9 cellular contexts compared by ENCODE assay signal in the genomic region with DNA sequence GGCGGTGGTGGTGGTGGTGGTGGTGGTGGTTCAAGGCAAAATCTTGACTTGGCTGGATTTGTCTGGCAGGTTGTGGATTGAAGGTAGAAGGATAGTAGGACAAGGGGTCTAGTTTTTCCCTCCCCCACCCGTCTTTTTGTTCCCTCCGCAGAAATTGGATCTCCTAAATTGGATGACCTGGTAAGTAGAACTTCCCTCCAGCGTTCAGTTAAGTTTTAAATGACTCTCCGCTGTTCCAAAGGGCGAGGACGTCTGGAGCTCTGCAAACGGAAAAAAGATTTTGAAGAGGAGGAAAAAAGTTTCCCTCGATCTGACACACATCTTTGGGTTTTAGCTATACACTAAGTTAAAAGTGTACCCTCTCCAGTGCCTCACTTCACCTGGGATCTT. TPM values are rescaled to one million over a fixed set of nuclear protein-coding genes. Genes with fewer than 3 reads are reported as not detected.
A peak's percentile ranks its signal among the peaks of the same experiment; 100 is the strongest.
DNase-seq lines count a peak whose midpoint lies in the region; ATAC-seq, FAIRE-seq and TF ChIP-seq lines count a peak whose summit lies in the region.
"Had no signal": no experiment of that assay in that cellular context is flagged by ENCODE, and none has a peak within 500 bp of the region (broad histone marks: within the 10 kb centered on the region; RNA-seq: fewer than 3 reads in every experiment).

No MANE protein-coding gene starts in this region.

- H4K20me1 ChIP-seq in SK-N-SH (ENCODE audit: insufficient read depth) = no peaks in the 10 kb centered on the region; the same call in 1 of the 2 replicates
- H4K20me1 ChIP-seq in GM12878 (ENCODE audit: control insufficient read depth, insufficient read depth) = no peaks in the 10 kb centered on the region

- H3K36me3 ChIP-seq in SK-N-SH (replicated peaks in 1 of 2; ENCODE audit: control insufficient read depth in 1 of 2, insufficient read depth in 2 of 2, low read length in 1 of 2) (no peaks in the 10 kb centered on the region), GM12878 (ENCODE audit: control insufficient read depth in 2 of 2, insufficient read depth in 2 of 2, low read length in 1 of 2) (no peaks in the 10 kb centered on the region), subcutaneous abdominal adipose tissue (ENCODE audit: control insufficient read depth in 5 of 5, insufficient read depth in 5 of 5, low read length in 5 of 5) (no peaks in the 10 kb centered on the region), upper lobe of right lung (no peaks in the 10 kb centered on the region)

- SMC1A ChIA-PET in GM12878 (lab: Charles Lee; ENCODE audit: uncharacterized antibody, unreplicated experiment) = interaction anchor here (1.5 kb wide), 1 partner anchor 13 kb away, joined by 5 read pairs; no protein-coding TSS in a partner anchor

- TF ChIP-seq EP300 in SK-N-SH (IDR thresholded peaks at IDR 0.05; ENCODE audit: borderline replicate concordance in 1 of 2, low read depth in 1 of 2, low read length in 1 of 2) (no peak), GM12878 (IDR thresholded peaks at IDR 0.05; ENCODE audit: borderline replicate concordance in 1 of 2, control insufficient read depth in 1 of 2, low read depth in 2 of 2, low read length in 2 of 2) (no peak)

- DNase-seq in SK-N-SH (no peak), GM12878 (ENCODE audit: low read depth, low spot score) (no peak), left lobe of liver (ENCODE audit: low spot score) (no peak), activated gamma-delta T cell treated with Interleukin-2 at 50 U/mL for 16 hours (no peak), upper lobe of right lung (no peak)

- no peak for TF ChIP-seq CTCF in SK-N-SH (IDR thresholded peaks at IDR 0.05)
- no peak for TF ChIP-seq CTCF in GM12878 (IDR thresholded peaks at IDR 0.05 in 2 of 3, conservative IDR thresholded peaks at IDR 0.05 in 1 of 3; ENCODE audit: control insufficient read depth in 2 of 3, extremely low read depth in 1 of 3, insufficient read depth in 1 of 3, low read depth in 3 of 3, low read length in 3 of 3)
- no peak for TF ChIP-seq CTCF in upper lobe of right lung (IDR thresholded peaks at IDR 0.05)

- no peak for TF ChIP-seq POLR2A in GM12878 (IDR thresholded peaks at IDR 0.05; ENCODE audit: low read depth, low read length)

- 20% methylated on average over 8 of the region's 9 CpGs for WGBS in SK-N-SH (ENCODE audit: low lambda C conversion rate)
- WGBS in GM12878 (ENCODE audit: insufficient coverage, insufficient replicate concordance, low lambda C conversion rate, missing lambda C conversion rate) = 33% methylated on average over 7 of the region's 9 CpGs

- peaks cover 4% of the 10 kb centered on the region for H3F3A ChIP-seq in SK-N-SH (replicated peaks; ENCODE audit: insufficient read depth)

- peaks cover 10 to 31% of the 10 kb centered on the region in 2 experiments for H3K4me1 ChIP-seq in SK-N-SH (ENCODE audit: control insufficient read depth in 1 of 2, insufficient read depth in 2 of 2, low read depth in 1 of 2, low read length in 1 of 2)
- H3K4me1 ChIP-seq in GM12878 (ENCODE audit: control insufficient read depth, insufficient read depth, low read length) = 0 out of 2 replicates have a peak, but pooled peaks cover 3% of the 10 kb centered on the region
- peaks cover 0 to 45% (median 39%) of the 10 kb centered on the region in 5 donors for H3K4me1 ChIP-seq in subcutaneous abdominal adipose tissue (ENCODE audit: control insufficient read depth in 5 of 5, insufficient read depth in 5 of 5, low read length in 5 of 5)
- peaks cover 11% of the 10 kb centered on the region for H3K4me1 ChIP-seq in upper lobe of right lung

- TF ChIP-seq RAD21 in SK-N-SH (IDR thresholded peaks at IDR 0.05; ENCODE audit: low read length) = no peak
- TF ChIP-seq RAD21 in GM12878 (IDR thresholded peaks at IDR 0.05; ENCODE audit: insufficient read depth, low read depth, low read length) = no peak

- H3K79me2 ChIP-seq in SK-N-SH (ENCODE audit: insufficient read depth) (peaks cover 12% of the 10 kb centered on the region; the same call in 1 of the 2 replicates), GM12878 (ENCODE audit: control insufficient read depth, insufficient read depth, low read length) (no peaks in the 10 kb centered on the region)

- no peak overlapping the region for H3K27ac ChIP-seq in SK-N-SH (ENCODE audit: low read depth in 2 of 2, low read length in 1 of 2)
- no peak overlapping the region for H3K27ac ChIP-seq in GM12878 (ENCODE audit: control insufficient read depth, insufficient read depth)
- H3K27ac ChIP-seq in subcutaneous abdominal adipose tissue (ENCODE audit: low read depth, low read length) = peak overlapping the region; percentile 61
- no peak overlapping the region for H3K27ac ChIP-seq in upper lobe of right lung

- CTCF ChIA-PET in SK-N-SH (lab: Yijun Ruan, JAX) = interaction anchor here (0.7 to 2.4 kb wide), 4 partner anchors 13 to 289 kb away, joined by 3 to 11 read pairs (median 7); no protein-coding TSS in a partner anchor
- CTCF ChIA-PET in GM12878 (lab: Yijun Ruan, JAX) = interaction anchor here (1.1 to 4.2 kb wide), 3 partner anchors 11 to 24 kb away, joined by 3 to 20 read pairs (median 4); no protein-coding TSS in a partner anchor

- H3K4me2 ChIP-seq in SK-N-SH = no peak overlapping the region
- peak overlapping the region; percentile 85 for H3K4me2 ChIP-seq in GM12878 (ENCODE audit: control insufficient read depth, insufficient read depth)

- peak overlapping the region in 1 of 2 experiments; percentile 15; a peak in 2 of 4 replicates for H3K4me3 ChIP-seq in SK-N-SH (ENCODE audit: low read depth in 2 of 2, low read length in 1 of 2)
- H3K4me3 ChIP-seq in GM12878 = no peak overlapping the region
- peak overlapping the region; percentile 3 to 89 (median 79) for H3K4me3 ChIP-seq in subcutaneous abdominal adipose tissue (ENCODE audit: low read depth in 1 of 5, low read length in 5 of 5)
- no peak overlapping the region for H3K4me3 ChIP-seq in upper lobe of right lung

- H2AFZ ChIP-seq in SK-N-SH (ENCODE audit: low read depth) = peak overlapping the region; percentile 60; the same call in 1 of the 2 replicates
- H2AFZ ChIP-seq in GM12878 (ENCODE audit: control insufficient read depth, low read depth, low read length) = no peak overlapping the region

- in situ Hi-C loops in GM12878 (cut with MboI) = loop anchor here (10.0 kb wide), 1 partner anchor 1178 kb away; no protein-coding TSS in a partner anchor

- no TSS peak for BruUV-seq in GM12878 (replicated peaks; lab: Mats Ljungman, UMichigan)

- POLR2A ChIA-PET in SK-N-SH (lab: Yijun Ruan, JAX) (interaction anchor here (0.7 kb wide), 1 partner anchor 283 kb away, joined by 3 read pairs; no protein-coding TSS in a partner anchor), GM12878 (lab: Charles Lee) (no interaction called here)

- H3K27me3 ChIP-seq in SK-N-SH (ENCODE audit: insufficient read depth) = no peaks in the 10 kb centered on the region
- H3K27me3 ChIP-seq in GM12878 (replicated peaks in 1 of 2; ENCODE audit: control insufficient read depth in 2 of 2, insufficient read depth in 2 of 2, low read length in 1 of 2) = peaks cover 3% of the 10 kb centered on the region in 2 experiments; a peak in 2 of 4 replicates
- H3K27me3 ChIP-seq in subcutaneous abdominal adipose tissue (ENCODE audit: control insufficient read depth in 5 of 5, insufficient read depth in 4 of 5, low read length in 5 of 5) = no peaks in the 10 kb centered on the region
- H3K27me3 ChIP-seq in upper lobe of right lung = peaks cover 15% of the 10 kb centered on the region

- FAIRE-seq in GM12878 (lab: Jason Lieb, UNC) = no peak
- FAIRE-seq: D721Med had no signal

- RAD21 ChIA-PET in GM12878 (lab: Charles Lee; ENCODE audit: unreplicated experiment) = interaction anchor here (1.2 kb wide), 1 partner anchor 239 kb away, joined by 3 read pairs; no protein-coding TSS in a partner anchor

- no peaks in the 10 kb centered on the region for H3K9me3 ChIP-seq in SK-N-SH
- H3K9me3 ChIP-seq in GM12878 (replicated peaks; ENCODE audit: control insufficient read depth, insufficient read depth, low read length) = no peaks in the 10 kb centered on the region
- H3K9me3 ChIP-seq in subcutaneous abdominal adipose tissue (ENCODE audit: control insufficient read depth in 5 of 5, low read length in 5 of 5) = no peaks in the 10 kb centered on the region
- no peaks in the 10 kb centered on the region for H3K9me3 ChIP-seq in upper lobe of right lung

- intact Hi-C loops in GM12878 (cut with micrococcal nuclease; ENCODE audit: unreplicated experiment) (no loop called here), upper lobe of right lung (cut with DNase I) (no loop called here)

- no peaks in the 10 kb centered on the region for H3K9me2 ChIP-seq in SK-N-SH

- H3K9ac ChIP-seq in SK-N-SH (no peak overlapping the region), GM12878 (ENCODE audit: control insufficient read depth, insufficient read depth, low read length) (no peak overlapping the region), subcutaneous abdominal adipose tissue (ENCODE audit: low read length in 5 of 5) (peak overlapping the region in 1 of 5 donors; percentile 41)

- ATAC-seq in SK-N-SH treated with all-trans-retinoic acid at 6 μM for 48 hours (no peak), GM12878 (no peak), left lobe of liver (peak; percentile 21), GM21447 (IDR thresholded peaks at IDR 0.05; ENCODE audit: unreplicated experiment) (no peak), upper lobe of right lung (no peak)

RNA-seq across cellular contexts. Expression of gene LGR4, which starts 0.4 kb away (rescaled TPM):
- polyA plus RNA-seq in SK-N-SH (2012; rRNA removed) = 2.6 and 4.6 TPM in 2 replicates
- polyA plus RNA-seq in SK-N-SH (2012; cell fraction: cytosol; rRNA removed) = 3.2 and 3.4 TPM in 2 replicates
- 6.5 and 9.3 TPM in 2 replicates for polyA plus RNA-seq in SK-N-SH (2012; cell fraction: nucleus; rRNA removed)
- total RNA-seq in GM12878 (2013; cell fraction: nucleolus; rRNA removed) = not detected in 2 replicates
- total RNA-seq in GM12878 (2014; rRNA removed) = under 0.01 TPM in 1 of 2 replicates, not detected in the other
- 0.04 TPM in 1 of 2 replicates, not detected in the other for total RNA-seq in GM12878 (2014; rRNA removed; fragmentation: Illumina TruSeq; extraction: Trizol)
- 0.37 TPM in 1 of 2 replicates, not detected in the other for total RNA-seq in GM12878 (2021)
- 0.14 TPM for polyA plus RNA-seq in GM12878 (2011; ENCODE audit: low read depth)
- polyA plus RNA-seq in GM12878 (2011; rRNA removed) = 0.04 TPM in 1 of 2 replicates, not detected in the other
- polyA plus RNA-seq in GM12878 (2011; cell fraction: cytosol; rRNA removed) = 0.01 TPM in 1 of 2 replicates, not detected in the other
- 0.04 and 0.06 TPM in 2 replicates for polyA plus RNA-seq in GM12878 (2011; cell fraction: nucleus; rRNA removed)
- 0.12 and 0.42 TPM in 2 replicates for polyA plus RNA-seq in GM12878 (2012)
- 0.01 and 0.08 TPM in 2 replicates for polyA plus RNA-seq in GM12878 (2014; fragmentation: Illumina TruSeq; extraction: Trizol)
- polyA plus RNA-seq in GM12878 (2014; fragmentation: Nextera tagmentation; extraction: Ambion mirVana) = not detected
- 0.06 and 0.64 TPM in 2 replicates for polyA plus RNA-seq in GM12878 (2014; rRNA removed)
- not detected for polyA plus RNA-seq in GM12878 (2016; fragmentation: Nextera tagmentation; extraction: Ambion mirVana)
- polyA minus RNA-seq in GM12878 (2011; rRNA and poly(A)+ RNA removed) = 0.07 TPM in 1 of 2 replicates, not detected in the other
- polyA minus RNA-seq in GM12878 (2011; cell fraction: cytosol; rRNA and poly(A)+ RNA removed) = 0.52 and 1.1 TPM in 2 replicates
- polyA minus RNA-seq in GM12878 (2011; cell fraction: nucleus; rRNA and poly(A)+ RNA removed) = 0.19 and 0.24 TPM in 2 replicates
- total RNA-seq in left lobe of liver = 50.8 TPM
- 7.5 TPM for total RNA-seq in upper lobe of right lung

RNA-seq across cellular contexts. Expression of gene LIN7C, which starts 33.6 kb away (rescaled TPM):
- polyA plus RNA-seq in SK-N-SH (2012; rRNA removed) (7.3 and 11.0 TPM in 2 replicates), GM12878 (2011; rRNA removed) (13.8 and 21.4 TPM in 2 replicates), GM12878 (2014; fragmentation: Illumina TruSeq; extraction: Trizol) (7.7 and 11.7 TPM in 2 replicates), GM12878 (2014; fragmentation: Nextera tagmentation; extraction: Ambion mirVana) (10 to 100 TPM in 1 of 2 experiments, 1 to 10 TPM in 1; 6.0 to 23.7 TPM), GM12878 (2014; rRNA removed) (9.0 and 10.4 TPM in 2 replicates), GM12878 (2016; fragmentation: Nextera tagmentation; extraction: Ambion mirVana) (10 to 100 TPM; 18.7 to 20.5 TPM)
- 13.7 and 16.3 TPM in 2 replicates for polyA plus RNA-seq in SK-N-SH (2012; cell fraction: cytosol; rRNA removed)
- 3.9 and 6.7 TPM in 2 replicates for polyA plus RNA-seq in SK-N-SH (2012; cell fraction: nucleus; rRNA removed)
- total RNA-seq in GM12878 (2013; cell fraction: nucleolus; rRNA removed) = 24.8 and 26.2 TPM in 2 replicates
- total RNA-seq in GM12878 (2014; rRNA removed) (13.8 and 18.6 TPM in 2 replicates), GM12878 (2014; rRNA removed; fragmentation: Illumina TruSeq; extraction: Trizol) (21.2 and 22.2 TPM in 2 replicates), GM12878 (2021) (14.9 and 16.3 TPM in 2 replicates), left lobe of liver (22.3 TPM), upper lobe of right lung (36.5 TPM)
- polyA plus RNA-seq in GM12878 (2011; ENCODE audit: low read depth) = 4.3 TPM
- 5.2 and 8.2 TPM in 2 replicates for polyA plus RNA-seq in GM12878 (2011; cell fraction: cytosol; rRNA removed)
- 3.6 and 4.3 TPM in 2 replicates for polyA plus RNA-seq in GM12878 (2011; cell fraction: nucleus; rRNA removed)
- 7.1 and 7.2 TPM in 2 replicates for polyA plus RNA-seq in GM12878 (2012)
- 6.8 and 8.3 TPM in 2 replicates for polyA minus RNA-seq in GM12878 (2011; rRNA and poly(A)+ RNA removed)
- 6.4 and 7.6 TPM in 2 replicates for polyA minus RNA-seq in GM12878 (2011; cell fraction: cytosol; rRNA and poly(A)+ RNA removed)
- 5.6 and 9.4 TPM in 2 replicates for polyA minus RNA-seq in GM12878 (2011; cell fraction: nucleus; rRNA and poly(A)+ RNA removed)

Comparison
In these comparisons a context has a peak if more than half of its experiments do, and no peak if none do; other contexts are left out.
1. H3K4me3 ChIP-seq: peak in subcutaneous abdominal adipose tissue (5 of 5); none in GM12878 (single experiment) and upper lobe of right lung (single experiment).